ENCODE assay signal across 20 cellular contexts in the genomic region with DNA sequence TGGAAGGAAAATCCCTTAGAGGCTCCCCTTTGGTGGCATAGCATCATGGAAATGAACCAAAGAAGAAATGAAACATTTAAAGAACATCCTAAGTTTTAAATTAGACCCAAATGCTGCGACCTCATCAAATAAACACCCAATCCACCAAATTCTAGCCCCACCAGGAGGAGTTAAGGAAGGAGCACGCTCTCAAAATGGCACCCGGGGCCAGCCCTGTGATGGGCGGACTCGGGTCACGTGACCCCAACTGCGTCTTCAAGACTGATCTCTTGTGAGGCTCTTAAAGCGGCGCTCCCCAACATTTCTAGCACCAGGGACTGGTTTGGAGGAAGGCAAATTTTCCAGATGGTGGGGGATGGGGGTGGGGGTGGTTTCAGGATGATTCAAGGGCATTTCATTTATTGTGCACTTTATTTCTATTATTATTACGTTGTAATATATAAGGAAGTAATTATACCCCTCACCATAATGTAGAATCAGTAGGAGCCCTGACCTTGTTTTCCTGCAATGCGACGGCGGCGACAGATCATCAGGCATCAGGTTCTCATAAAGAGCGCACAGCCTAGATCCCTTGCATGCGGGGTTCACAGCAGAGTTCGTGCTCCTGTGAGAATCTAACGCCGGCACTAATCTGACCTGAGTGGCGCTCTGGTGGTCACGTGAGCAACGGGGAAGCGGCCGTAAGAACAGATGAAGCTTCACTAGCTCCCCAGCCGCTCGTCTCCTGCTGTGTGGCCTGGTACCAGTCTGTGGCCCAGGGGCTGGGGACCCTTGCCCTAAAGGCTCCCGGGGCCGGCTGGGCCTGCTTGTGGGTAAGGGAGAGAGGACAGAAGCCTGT. TPM values are rescaled to one million over a fixed set of nuclear protein-coding genes. Genes with fewer than 3 reads are reported as not detected.
DNase-seq lines count a peak whose midpoint lies in the region; ATAC-seq, FAIRE-seq and TF ChIP-seq lines count a peak whose summit lies in the region.
"Had no signal": no experiment of that assay in that cellular context is flagged by ENCODE, and none has a peak within 500 bp of the region (broad histone marks: within the 10 kb centered on the region; RNA-seq: fewer than 3 reads in every experiment).

No MANE protein-coding gene starts in this region.

- H3K4ac ChIP-seq in IMR-90 (ENCODE audit: low read depth, low read length) = no peak overlapping the region

- no peak overlapping the region for H2BK120ac ChIP-seq in IMR-90 (ENCODE audit: low read depth, low read length)

- H3K4me1 ChIP-seq in A673 (ENCODE audit: insufficient read depth, low read length, poor library complexity, severe bottlenecking) (no peaks in the 10 kb centered on the region), IMR-90 (ENCODE audit: control insufficient read depth, insufficient read depth, low read length) (no peaks in the 10 kb centered on the region), GM12878 (ENCODE audit: control insufficient read depth, insufficient read depth, low read length) (no peaks in the 10 kb centered on the region)

- FAIRE-seq in GM12878 (lab: Jason Lieb, UNC) = no peak
- FAIRE-seq: kidney, TTC549 had no signal

- H3K79me2 ChIP-seq in GM12878 (ENCODE audit: control insufficient read depth, insufficient read depth, low read length) = no peaks in the 10 kb centered on the region

- no peak overlapping the region for H2AK9ac ChIP-seq in IMR-90 (replicated peaks; ENCODE audit: low read depth, low read length, poor library complexity)

- H2BK20ac ChIP-seq in IMR-90 (ENCODE audit: low read depth, low read length) = no peak overlapping the region

- H3K4me3 ChIP-seq in A673 (ENCODE audit: low read depth, low read length, poor library complexity, severe bottlenecking) = no peak overlapping the region
- no peak overlapping the region for H3K4me3 ChIP-seq in IMR-90 (ENCODE audit: insufficient read depth, low read depth, low read length)
- no peak overlapping the region for H3K4me3 ChIP-seq in GM12878

- RAD21 ChIA-PET in GM12878 (lab: Charles Lee; ENCODE audit: unreplicated experiment) = no interaction called here

- CTCF ChIA-PET in A673 (lab: Charles Lee) = no interaction called here
- CTCF ChIA-PET in IMR-90 (lab: Yijun Ruan, JAX) = no interaction called here
- CTCF ChIA-PET in GM12878 (lab: Yijun Ruan, JAX) = interaction anchor here (1.4 kb wide), 1 partner anchor 16 kb away, joined by 3 read pairs; no protein-coding TSS in a partner anchor

- H3K36me3 ChIP-seq in A673 (ENCODE audit: insufficient read depth, low read length, poor library complexity, severe bottlenecking) (no peaks in the 10 kb centered on the region), IMR-90 (ENCODE audit: control insufficient read depth, insufficient read depth, low read length) (no peaks in the 10 kb centered on the region), GM12878 (ENCODE audit: control insufficient read depth in 2 of 2, insufficient read depth in 2 of 2, low read length in 1 of 2) (no peaks in the 10 kb centered on the region)

- H3K27ac Mint-ChIP-seq in activated T-cell treated with anti-CD3 and anti-CD28 coated beads, Interleukin-2, amount 50 U/mL, for 24 hours = no peak overlapping the region
- H3K27ac Mint-ChIP-seq: dendritic cell treated with granulocyte-macrophage colony-stimulating factor and Interleukin-4, amounts not matched to agents 40 ng/mL and 50 ng/mL, for 4 days; mesothelial cell of epicardium; stimulated activated effector memory CD8-positive, alpha-beta T cell treated with anti-CD3 and anti-CD28 coated beads, Interleukin-12 subunit alpha, Interleukin-12 subunit beta, amount 100 ng/mL, for 72 hours had no signal

- POLR2A ChIA-PET in A673 (lab: Charles Lee; ENCODE audit: low non-redundant PET) (interaction anchor here (0.6 kb wide), 1 partner anchor 14 kb away, joined by 3 read pairs; no protein-coding TSS in a partner anchor), IMR-90 (lab: Charles Lee; ENCODE audit: unreplicated experiment) (no interaction called here), GM12878 (lab: Charles Lee) (no interaction called here)

- no TSS peak for BruUV-seq in A673 (replicated peaks; lab: Mats Ljungman, UMichigan)
- no TSS peak for BruUV-seq in IMR-90 (replicated peaks; lab: Mats Ljungman, UMichigan)
- no TSS peak for BruUV-seq in GM12878 (replicated peaks; lab: Mats Ljungman, UMichigan)

- no peak overlapping the region for H3K18ac ChIP-seq in IMR-90 (ENCODE audit: low read depth, low read length)

- no peaks in the 10 kb centered on the region for H4K20me1 ChIP-seq in IMR-90 (ENCODE audit: insufficient read depth, low read length)
- no peaks in the 10 kb centered on the region for H4K20me1 ChIP-seq in GM12878 (ENCODE audit: control insufficient read depth, insufficient read depth)

- H3K9ac ChIP-seq in IMR-90 (ENCODE audit: low read depth, low read length) = no peak overlapping the region
- H3K9ac ChIP-seq in GM12878 (ENCODE audit: control insufficient read depth, insufficient read depth, low read length) = no peak overlapping the region

- no peak overlapping the region for H4K8ac ChIP-seq in IMR-90 (ENCODE audit: low read depth in 2 of 2, low read length in 2 of 2)

- TF ChIP-seq RAD21 in IMR-90 (IDR thresholded peaks at IDR 0.05; ENCODE audit: low read length) (no peak), GM12878 (IDR thresholded peaks at IDR 0.05; ENCODE audit: insufficient read depth, low read depth, low read length) (no peak)

- no peak overlapping the region for H4K91ac ChIP-seq in IMR-90 (ENCODE audit: insufficient read depth, low read depth, low read length)

- H3K9me3 ChIP-seq in A673 (ENCODE audit: low read depth, low read length, poor library complexity, severe bottlenecking) (no peaks in the 10 kb centered on the region), IMR-90 (ENCODE audit: control insufficient read depth, insufficient read depth, low read length) (peaks cover 6% of the 10 kb centered on the region), GM12878 (replicated peaks; ENCODE audit: control insufficient read depth, insufficient read depth, low read length) (no peaks in the 10 kb centered on the region; the same call in 2 of the 3 replicates)

- SMC1A ChIA-PET in GM12878 (lab: Charles Lee; ENCODE audit: uncharacterized antibody, unreplicated experiment) = no interaction called here

- H3K4me3 Mint-ChIP-seq in activated T-cell treated with anti-CD3 and anti-CD28 coated beads, Interleukin-2, amount 50 U/mL, for 24 hours = no peak overlapping the region
- H3K4me3 Mint-ChIP-seq: dendritic cell treated with granulocyte-macrophage colony-stimulating factor and Interleukin-4, amounts not matched to agents 40 ng/mL and 50 ng/mL, for 4 days; mesothelial cell of epicardium; stimulated activated effector memory CD8-positive, alpha-beta T cell treated with anti-CD3 and anti-CD28 coated beads, Interleukin-12 subunit alpha, Interleukin-12 subunit beta, amount 100 ng/mL, for 72 hours had no signal

- H3K4me2 ChIP-seq in IMR-90 (ENCODE audit: low read depth, low read length) = no peak overlapping the region
- H3K4me2 ChIP-seq in GM12878 (ENCODE audit: control insufficient read depth, insufficient read depth) = no peak overlapping the region

- H3K27ac ChIP-seq in A673 (ENCODE audit: low read depth, low read length, poor library complexity, severe bottlenecking) (no peak overlapping the region), IMR-90 (ENCODE audit: insufficient read depth, low read length) (no peak overlapping the region), GM12878 (ENCODE audit: control insufficient read depth, insufficient read depth) (no peak overlapping the region)

- H2BK5ac ChIP-seq in IMR-90 (ENCODE audit: low read depth, low read length, poor library complexity, severe bottlenecking) = no peak overlapping the region

- no peak overlapping the region for H3K56ac ChIP-seq in IMR-90 (ENCODE audit: extremely low read depth, insufficient read depth, low read length)

- H3K4me1 Mint-ChIP-seq in activated T-cell treated with anti-CD3 and anti-CD28 coated beads, Interleukin-2, amount 50 U/mL, for 24 hours (ENCODE audit: low read depth) = no peaks in the 10 kb centered on the region
- H3K4me1 Mint-ChIP-seq: mesothelial cell of epicardium; stimulated activated effector memory CD8-positive, alpha-beta T cell treated with anti-CD3 and anti-CD28 coated beads, Interleukin-12 subunit alpha, Interleukin-12 subunit beta, amount 100 ng/mL, for 72 hours had no signal

- TF ChIP-seq CTCF in A673 (conservative IDR thresholded peaks at IDR 0.05; ENCODE audit: low read depth, low read length) = no peak
- no peak for TF ChIP-seq CTCF in IMR-90 (conservative IDR thresholded peaks at IDR 0.05; ENCODE audit: low read depth, low read length)
- TF ChIP-seq CTCF in GM12878 (IDR thresholded peaks at IDR 0.05 in 2 of 3, conservative IDR thresholded peaks at IDR 0.05 in 1 of 3; ENCODE audit: control insufficient read depth in 2 of 3, extremely low read depth in 1 of 3, insufficient read depth in 1 of 3, low read depth in 3 of 3, low read length in 3 of 3) = no peak

- H2BK15ac ChIP-seq in IMR-90 (ENCODE audit: low read depth, low read length) = no peak overlapping the region

- peaks cover 3% of the 10 kb centered on the region for H3K9me3 Mint-ChIP-seq in activated T-cell treated with anti-CD3 and anti-CD28 coated beads, Interleukin-2, amount 50 U/mL, for 24 hours

- peaks cover 32% of the 10 kb centered on the region for H3K27me3 Mint-ChIP-seq in activated T-cell treated with anti-CD3 and anti-CD28 coated beads, Interleukin-2, amount 50 U/mL, for 24 hours
- H3K27me3 Mint-ChIP-seq: dendritic cell treated with granulocyte-macrophage colony-stimulating factor and Interleukin-4, amounts not matched to agents 40 ng/mL and 50 ng/mL, for 4 days had no signal

- H3K14ac ChIP-seq in IMR-90 (replicated peaks; ENCODE audit: low read depth, low read length) = no peak overlapping the region

- 66% methylated on average over 8 of the region's 28 CpGs; no CpG with 5 or more reads in 1 of the 2 experiments for WGBS in IMR-90 (ENCODE audit: extremely low coverage in 2 of 2, insufficient read length in 1 of 2), 2 experiments
- 54% methylated on average over 26 of the region's 28 CpGs for WGBS in GM12878 (ENCODE audit: insufficient coverage, insufficient replicate concordance, low lambda C conversion rate, missing lambda C conversion rate)

- no peaks in the 10 kb centered on the region for H3K36me3 Mint-ChIP-seq in activated T-cell treated with anti-CD3 and anti-CD28 coated beads, Interleukin-2, amount 50 U/mL, for 24 hours (ENCODE audit: low read depth)
- H3K36me3 Mint-ChIP-seq: mesothelial cell of epicardium; stimulated activated effector memory CD8-positive, alpha-beta T cell treated with anti-CD3 and anti-CD28 coated beads, Interleukin-12 subunit alpha, Interleukin-12 subunit beta, amount 100 ng/mL, for 72 hours had no signal

- TF ChIP-seq POLR2A in IMR-90 (IDR thresholded peaks at IDR 0.05; ENCODE audit: low read depth, low read length) (no peak), GM12878 (IDR thresholded peaks at IDR 0.05; ENCODE audit: low read depth, low read length) (no peak)

- peak; percentile 48 for DNase-seq in A673 (ENCODE audit: low spot score)
- DNase-seq in IMR-90 = no peak
- DNase-seq in NCI-H774 (lab: John Stamatoyannopoulos, UW) = peak; percentile 55
- DNase-seq in GM12878 (ENCODE audit: low read depth, low spot score) = no peak
- no peak for DNase-seq in activated T-cell treated with anti-CD3 and anti-CD28 coated beads, Interleukin-2, amount 50 U/mL, for 24 hours
- DNase-seq in DMS53 treated with DMSO at 0.1 percent for 48 hours (lab: John Stamatoyannopoulos, UW; ENCODE audit: unreplicated experiment) = no peak
- DNase-seq in stimulated activated naive CD4-positive, alpha-beta T cell (lab: John Stamatoyannopoulos, UW) = no peak
- DNase-seq in iPS-NIHi11 (ENCODE audit: low spot score) = no peak
- DNase-seq: activated gamma-delta T cell treated with Interleukin-2 at 50 U/mL for 16 hours, HCEC 1CT, head of caudate nucleus, kidney, NCI-H446 treated with DMSO at 0.1 percent for 48 hours, nucleus accumbens, SIG-M5 had no signal

- TF ChIP-seq EP300 in GM12878 (IDR thresholded peaks at IDR 0.05; ENCODE audit: borderline replicate concordance in 1 of 2, control insufficient read depth in 1 of 2, low read depth in 2 of 2, low read length in 2 of 2) = no peak

- H3K9me1 ChIP-seq in IMR-90 (ENCODE audit: insufficient read depth, low read length) = no peaks in the 10 kb centered on the region

- no peak overlapping the region for H2AK5ac ChIP-seq in IMR-90 (ENCODE audit: low read depth, low read length)

- dilution Hi-C loops in IMR-90 (cut with HindIII; ENCODE audit: low sequenced_read_pairs, unreplicated experiment) = no loop called here

- H2AFZ ChIP-seq in IMR-90 (replicated peaks; ENCODE audit: low read length, poor library complexity) (no peak overlapping the region), GM12878 (ENCODE audit: control insufficient read depth, low read depth, low read length) (no peak overlapping the region)

- in situ Hi-C loops in IMR-90 (cut with MboI; ENCODE audit: low sequenced_read_pairs) (no loop called here), GM12878 (cut with MboI) (no loop called here)

- ATAC-seq in IMR-90 (ENCODE audit: low read depth) (no peak), GM12878 (no peak)
- ATAC-seq: esophagus mucosa; stimulated activated effector memory CD8-positive, alpha-beta T cell treated with anti-CD3 and anti-CD28 coated beads, Interleukin-12 subunit alpha, Interleukin-12 subunit beta, amount 100 ng/mL, for 72 hours had no signal

- H3K27me3 ChIP-seq in A673 (replicated peaks; ENCODE audit: insufficient read depth, low read depth, low read length, poor library complexity) (peaks cover 35% of the 10 kb centered on the region), IMR-90 (ENCODE audit: control insufficient read depth, insufficient read depth, low read length) (peaks cover 29% of the 10 kb centered on the region), GM12878 (replicated peaks in 1 of 2; ENCODE audit: control insufficient read depth in 2 of 2, insufficient read depth in 2 of 2, low read length in 1 of 2) (no peaks in the 10 kb centered on the region)

- H4K5ac ChIP-seq in IMR-90 (ENCODE audit: low read depth, low read length) = no peak overlapping the region

- H3K79me1 ChIP-seq in IMR-90 (ENCODE audit: low read depth in 1 of 2, low read length in 2 of 2) = no peaks in the 10 kb centered on the region

- no peak overlapping the region for H3K23ac ChIP-seq in IMR-90 (ENCODE audit: low read depth, low read length)

- intact Hi-C loops in A673 (cut with micrococcal nuclease; ENCODE audit: unreplicated experiment) (no loop called here), IMR-90 (cut with micrococcal nuclease) (no loop called here), GM12878 (cut with micrococcal nuclease; ENCODE audit: unreplicated experiment) (no loop called here)

RNA-seq across cellular contexts. Expression of a gene that starts 55.3 kb away (rescaled TPM):
- not detected in 2 replicates for total RNA-seq in A673 (2021)
- not detected in 2 replicates for total RNA-seq in IMR-90 (2012; rRNA removed)
- polyA plus RNA-seq in IMR-90 (2012; rRNA removed) = not detected in 2 replicates
- polyA plus RNA-seq in IMR-90 (2012; cell fraction: cytosol; rRNA removed) = not detected in 2 replicates
- not detected in 2 replicates for polyA plus RNA-seq in IMR-90 (2012; cell fraction: nucleus; rRNA removed; ENCODE audit: low replicate concordance)
- not detected in 2 replicates for total RNA-seq in GM12878 (2013; cell fraction: nucleolus; rRNA removed)
- total RNA-seq in GM12878 (2014; rRNA removed) = not detected in 2 replicates
- total RNA-seq in GM12878 (2014; rRNA removed; fragmentation: Illumina TruSeq; extraction: Trizol) = not detected in 2 replicates
- not detected in 2 replicates for total RNA-seq in GM12878 (2021)
- polyA plus RNA-seq in GM12878 (2011; ENCODE audit: low read depth) = not detected
- polyA plus RNA-seq in GM12878 (2011; rRNA removed) = 0.08 TPM in 1 of 2 replicates, not detected in the other
- 0.04 and 0.05 TPM in 2 replicates for polyA plus RNA-seq in GM12878 (2011; cell fraction: cytosol; rRNA removed)
- polyA plus RNA-seq in GM12878 (2011; cell fraction: nucleus; rRNA removed) = 0.07 TPM in 1 of 2 replicates, not detected in the other
- not detected in 2 replicates for polyA plus RNA-seq in GM12878 (2012)
- polyA plus RNA-seq in GM12878 (2014; fragmentation: Illumina TruSeq; extraction: Trizol) = not detected in 2 replicates
- not detected for polyA plus RNA-seq in GM12878 (2014; fragmentation: Nextera tagmentation; extraction: Ambion mirVana)
- polyA plus RNA-seq in GM12878 (2014; rRNA removed) = not detected in 2 replicates
- not detected for polyA plus RNA-seq in GM12878 (2016; fragmentation: Nextera tagmentation; extraction: Ambion mirVana)
- polyA minus RNA-seq in GM12878 (2011; rRNA and poly(A)+ RNA removed) = not detected in 2 replicates
- not detected in 2 replicates for polyA minus RNA-seq in GM12878 (2011; cell fraction: cytosol; rRNA and poly(A)+ RNA removed)
- not detected in 2 replicates for polyA minus RNA-seq in GM12878 (2011; cell fraction: nucleus; rRNA and poly(A)+ RNA removed)
- total RNA-seq: esophagus mucosa had no signal

Comparison
In these comparisons a context has a peak if more than half of its experiments do, and no peak if none do; other contexts are left out.
1. DNase-seq: peak in A673 (single experiment) and NCI-H774 (single experiment); none in IMR-90 (single experiment), GM12878 (single experiment), activated T-cell treated with anti-CD3 and anti-CD28 coated beads, Interleukin-2, amount 50 U/mL, for 24 hours (single experiment), DMS53 treated with DMSO at 0.1 percent for 48 hours (single experiment), stimulated activated naive CD4-positive, alpha-beta T cell (0 of 6) and iPS-NIHi11 (single experiment).